1 cellular context compared by ENCODE assay signal in genomic region chr6:107122748-107123147, GRCh38.
TF ChIP-seq lines count a peak whose summit lies in the region.

No MANE protein-coding gene starts in this region.

TF ChIP-seq in GM12878, 131 proteins besides CTCF, POLR2A, EP300 and RAD21:
- TF ChIP-seq SPI1 (IDR thresholded peaks at IDR 0.05; ENCODE audit: borderline replicate concordance, insufficient read depth, low read depth, low read length) (peak; percentile 32; the same call in 1 of the 2 replicates), ZNF384 (IDR thresholded peaks at IDR 0.05; ENCODE audit: borderline replicate concordance, low read depth, low read length) (no peak), BCL3 (IDR thresholded peaks at IDR 0.05; ENCODE audit: borderline replicate concordance, insufficient read depth, low read depth, low read length, poor library complexity, severe bottlenecking) (no peak), SMAD1 (IDR thresholded peaks at IDR 0.05; ENCODE audit: low read depth, partially characterized antibody) (no peak), JUNB (IDR thresholded peaks at IDR 0.05) (no peak)
